Comparison of ENCODE assay signal across 1 cellular context in genomic region chr19:36215276-36216171, GRCh38.
TF ChIP-seq lines count a peak whose summit lies in the region.

No MANE protein-coding gene starts in this region.

TF ChIP-seq in HEK293, 187 proteins besides CTCF, POLR2A, EP300 and RAD21 (continued from another document):
- TF ChIP-seq ATF2 (tag by site-specific recombination; IDR thresholded peaks at IDR 0.05; ENCODE audit: low read depth): peak; percentile 68
- no peak for TF ChIP-seq ZBTB44 (tag by site-specific recombination; IDR thresholded peaks at IDR 0.05)
- TF ChIP-seq ZNF629 (tag by site-specific recombination; IDR thresholded peaks at IDR 0.05): peak; percentile 69
- TF ChIP-seq ZNF658 (tag by site-specific recombination; IDR thresholded peaks at IDR 0.05): 0 out of 2 replicates have a peak, but pooled peaks have one; percentile 81
- TF ChIP-seq ZNF560 (tag by site-specific recombination; IDR thresholded peaks at IDR 0.05; ENCODE audit: borderline replicate concordance): peak; percentile 39; the same call in 1 of the 2 replicates
- TF ChIP-seq GLI4 (tag by site-specific recombination; IDR thresholded peaks at IDR 0.05): no peak
- TF ChIP-seq ZNF324 (tag by site-specific recombination; IDR thresholded peaks at IDR 0.05): peak; percentile 69; the same call in 1 of the 2 replicates
- peak; percentile 18; the same call in 1 of the 2 replicates for TF ChIP-seq PRDM4 (tag by site-specific recombination; IDR thresholded peaks at IDR 0.05)
- no peak for TF ChIP-seq ZNF19 (tag by site-specific recombination; IDR thresholded peaks at IDR 0.05; ENCODE audit: low read depth)
- 0 out of 2 replicates have a peak, but pooled peaks have one; percentile 1 for TF ChIP-seq BCL11B (tag by site-specific recombination; IDR thresholded peaks at IDR 0.05; ENCODE audit: low read depth)
- peak; percentile 92; the same call in 1 of the 2 replicates for TF ChIP-seq ZNF645 (tag by site-specific recombination; IDR thresholded peaks at IDR 0.05)
- TF ChIP-seq ZBTB7A (tag by site-specific recombination; IDR thresholded peaks at IDR 0.05; ENCODE audit: low read depth): peak; percentile 97
- 0 out of 2 replicates have a peak, but pooled peaks have one; percentile 31 for TF ChIP-seq ZNF488 (tag by site-specific recombination; IDR thresholded peaks at IDR 0.05)
- TF ChIP-seq ZNF664 (tag by site-specific recombination; IDR thresholded peaks at IDR 0.05): peak; percentile 30; the same call in 1 of the 2 replicates
- peak; percentile 83; the same call in 1 of the 2 replicates for TF ChIP-seq INSM2 (tag by site-specific recombination; IDR thresholded peaks at IDR 0.05)
- peak; percentile 90; the same call in 1 of the 2 replicates for TF ChIP-seq ZNF280D (tag by site-specific recombination; IDR thresholded peaks at IDR 0.05)
- TF ChIP-seq ZNF600 (tag by site-specific recombination; IDR thresholded peaks at IDR 0.05): peak; percentile 22
- peak; percentile 39 for TF ChIP-seq ZFP3 (tag by site-specific recombination; IDR thresholded peaks at IDR 0.05; ENCODE audit: low read depth)
- no peak for TF ChIP-seq ZEB2 (tag by site-specific recombination; IDR thresholded peaks at IDR 0.05)
- no peak for TF ChIP-seq ZIC2 (tag by site-specific recombination; IDR thresholded peaks at IDR 0.05)
- TF ChIP-seq ZNF169 (tag by site-specific recombination; IDR thresholded peaks at IDR 0.05): peak; percentile 57; the same call in 1 of the 2 replicates
- TF ChIP-seq PRDM1 (tag by site-specific recombination; IDR thresholded peaks at IDR 0.05): no peak
- peak; percentile 48 for TF ChIP-seq YY1 (tag by site-specific recombination; IDR thresholded peaks at IDR 0.05)
- peak; percentile 83 for TF ChIP-seq EGR2 (tag by site-specific recombination; IDR thresholded peaks at IDR 0.05; ENCODE audit: low read depth)
- peak; percentile 92; the same call in 1 of the 2 replicates for TF ChIP-seq ZNF138 (tag by site-specific recombination; IDR thresholded peaks at IDR 0.05; ENCODE audit: borderline replicate concordance)
- peak; percentile 64 for TF ChIP-seq ZBTB10 (tag by site-specific recombination; IDR thresholded peaks at IDR 0.05)
- TF ChIP-seq KLF10 (tag by site-specific recombination; IDR thresholded peaks at IDR 0.05): peak; percentile 22; the same call in 1 of the 2 replicates
- TF ChIP-seq ZNF830 (tag by site-specific recombination; IDR thresholded peaks at IDR 0.05; ENCODE audit: low read depth): no peak
- peak; percentile 61; the same call in 1 of the 2 replicates for TF ChIP-seq ZNF404 (tag by site-specific recombination; IDR thresholded peaks at IDR 0.05)
